ENCODE assay signal across 34 cellular contexts in the genomic region with DNA sequence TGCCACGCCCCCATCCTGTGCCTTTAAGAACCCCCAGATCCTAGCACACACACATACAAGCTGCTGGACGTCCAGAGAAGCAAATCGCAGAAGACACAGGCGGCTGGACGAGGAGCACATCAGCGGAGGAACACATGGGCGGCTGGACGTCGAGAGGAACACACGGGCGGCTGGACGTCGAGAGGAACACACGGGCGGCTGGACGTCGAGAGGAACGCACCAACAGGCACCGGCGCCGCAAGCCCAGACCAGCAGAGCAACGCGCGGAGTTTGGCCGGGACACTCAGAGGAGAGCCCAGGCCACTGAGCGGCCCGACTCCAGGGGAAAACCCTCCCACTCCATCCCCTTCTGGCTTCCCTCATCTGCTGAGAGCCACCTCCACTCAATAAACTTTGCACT. TPM values are rescaled to one million over a fixed set of nuclear protein-coding genes. Genes with fewer than 3 reads are reported as not detected.
"Had no signal": no experiment of that assay in that cellular context is flagged by ENCODE, and none has a peak within 500 bp of the region (broad histone marks: within the 10 kb centered on the region; RNA-seq: fewer than 3 reads in every experiment).

No MANE protein-coding gene starts in this region.

- FAIRE-seq: urothelium cell line had no signal

- H3K4me1 ChIP-seq: stomach, suprapubic skin, testis, thyroid gland, tibial artery, tibial nerve, transverse colon, upper lobe of left lung, upper lobe of right lung, uterus, vagina had no signal

- H3K36me3 ChIP-seq: stomach, suprapubic skin, thoracic aorta, thyroid gland, tibial artery, tibial nerve, transverse colon, upper lobe of left lung, upper lobe of right lung, uterus, vagina had no signal

- H3K27ac ChIP-seq: stomach, suprapubic skin, testis, thoracic aorta, thyroid gland, tibial artery, tibial nerve, transverse colon, upper lobe of left lung, upper lobe of right lung, uterus, vagina had no signal

- DNase-seq: stimulated activated CD4-positive, alpha-beta T cell treated with anti-CD3 and anti-CD28 coated beads, Interleukin-2, amount 100 ng/mL, for 48 hours; stimulated activated CD4-positive, alpha-beta T cell treated with anti-CD3 and anti-CD28 coated beads, Interleukin-4, amount 100 ng/mL, for 1 hour; stimulated activated CD4-positive, alpha-beta T cell treated with anti-CD3 and anti-CD28 coated beads, Interleukin-4, amount 100 ng/mL, for 24 hours; stimulated activated CD4-positive, alpha-beta T cell treated with anti-CD3 and anti-CD28 coated beads, Interleukin-4, amount 100 ng/mL, for 4 hours; stimulated activated CD8-positive, alpha-beta memory T cell treated with anti-CD3 and anti-CD28 coated beads, Interleukin-4, amount 100 ng/mL, for 48 hours; stimulated activated naive B cell treated with anti-CD40 and anti-IgM and Interleukin-4, amounts not matched to agents 10 μg/mL and 1 μg/mL and 100 μg/mL, for 72 hours; stimulated activated naive CD4-positive, alpha-beta T cell; stimulated activated naive CD4-positive, alpha-beta T cell treated with Interleukin-2 at 50 U/mL for 16 hours; stimulated activated naive CD8-positive, alpha-beta T cell treated with anti-CD3 and anti-CD28 coated beads, Interleukin-15, amount 100 ng/mL, for 72 hours; stimulated activated naive CD8-positive, alpha-beta T cell treated with anti-CD3 and anti-CD28 coated beads, Interleukin-15, Interleukin-2, amounts not matched to agents 100 U/mL and 50 U/mL, for 24 hours; stomach; substantia nigra; testis; thyroid gland; tibial artery; transverse colon; trophoblast cell; upper lobe of right lung; uterus had no signal

- H3K27me3 Mint-ChIP-seq: stimulated activated memory B cell treated with anti-CD40 and anti-IgM and Interleukin-4, amounts not matched to agents 10 μg/mL and 1 μg/mL and 100 μg/mL, for 72 hours; stimulated activated naive CD8-positive, alpha-beta T cell treated with anti-CD3 and anti-CD28 coated beads, Interleukin-15, amount 100 ng/mL, for 72 hours; stimulated activated naive CD8-positive, alpha-beta T cell treated with anti-CD3 and anti-CD28 coated beads, Interleukin-15, Interleukin-2, amounts not matched to agents 100 ng/mL and 50 ng/mL, for 24 hours; type B pancreatic cell had no signal

- H3K9me3 ChIP-seq: stomach, suprapubic skin, testis, thoracic aorta, thyroid gland, tibial artery, tibial nerve, transverse colon, upper lobe of left lung, upper lobe of right lung, uterus, vagina had no signal

- H3K4me3 Mint-ChIP-seq: stimulated activated effector memory CD8-positive, alpha-beta T cell treated with anti-CD3 and anti-CD28 coated beads, Interleukin-12 subunit alpha, Interleukin-12 subunit beta, amount 100 ng/mL, for 72 hours; stimulated activated memory B cell treated with anti-CD40 and anti-IgM and Interleukin-4, amounts not matched to agents 10 μg/mL and 1 μg/mL and 100 μg/mL, for 72 hours; stimulated activated naive B cell treated with anti-CD40 and anti-IgM and Interleukin-4, amounts not matched to agents 10 μg/mL and 1 μg/mL and 100 μg/mL, for 72 hours; stimulated activated naive CD8-positive, alpha-beta T cell treated with anti-CD3 and anti-CD28 coated beads, Interleukin-15, amount 100 ng/mL, for 72 hours; stimulated activated naive CD8-positive, alpha-beta T cell treated with anti-CD3 and anti-CD28 coated beads, Interleukin-15, Interleukin-2, amounts not matched to agents 100 ng/mL and 50 ng/mL, for 24 hours; type B pancreatic cell had no signal

- H3K27ac Mint-ChIP-seq: stimulated activated effector memory CD8-positive, alpha-beta T cell treated with anti-CD3 and anti-CD28 coated beads, Interleukin-12 subunit alpha, Interleukin-12 subunit beta, amount 100 ng/mL, for 72 hours; stimulated activated memory B cell treated with anti-CD40 and anti-IgM and Interleukin-4, amounts not matched to agents 10 μg/mL and 1 μg/mL and 100 μg/mL, for 72 hours; stimulated activated naive B cell treated with anti-CD40 and anti-IgM and Interleukin-4, amounts not matched to agents 10 μg/mL and 1 μg/mL and 100 μg/mL, for 72 hours; stimulated activated naive CD8-positive, alpha-beta T cell treated with anti-CD3 and anti-CD28 coated beads, Interleukin-15, amount 100 ng/mL, for 72 hours; stimulated activated naive CD8-positive, alpha-beta T cell treated with anti-CD3 and anti-CD28 coated beads, Interleukin-15, Interleukin-2, amounts not matched to agents 100 ng/mL and 50 ng/mL, for 24 hours; type B pancreatic cell had no signal

- H3K27me3 ChIP-seq: suprapubic skin, testis, thyroid gland, tibial artery, transverse colon, upper lobe of left lung, upper lobe of right lung, uterus, vagina had no signal

- H3K4me3 ChIP-seq: stomach, suprapubic skin, testis, thoracic aorta, thyroid gland, tibial artery, tibial nerve, transverse colon, upper lobe of left lung, upper lobe of right lung, uterus, vagina had no signal

- H3K36me3 Mint-ChIP-seq: stimulated activated effector memory CD8-positive, alpha-beta T cell treated with anti-CD3 and anti-CD28 coated beads, Interleukin-12 subunit alpha, Interleukin-12 subunit beta, amount 100 ng/mL, for 72 hours; stimulated activated memory B cell treated with anti-CD40 and anti-IgM and Interleukin-4, amounts not matched to agents 10 μg/mL and 1 μg/mL and 100 μg/mL, for 72 hours; stimulated activated naive B cell treated with anti-CD40 and anti-IgM and Interleukin-4, amounts not matched to agents 10 μg/mL and 1 μg/mL and 100 μg/mL, for 72 hours; type B pancreatic cell had no signal

- H3K4me1 Mint-ChIP-seq: stimulated activated effector memory CD8-positive, alpha-beta T cell treated with anti-CD3 and anti-CD28 coated beads, Interleukin-12 subunit alpha, Interleukin-12 subunit beta, amount 100 ng/mL, for 72 hours; stimulated activated memory B cell treated with anti-CD40 and anti-IgM and Interleukin-4, amounts not matched to agents 10 μg/mL and 1 μg/mL and 100 μg/mL, for 72 hours; stimulated activated naive B cell treated with anti-CD40 and anti-IgM and Interleukin-4, amounts not matched to agents 10 μg/mL and 1 μg/mL and 100 μg/mL, for 72 hours; stimulated activated naive CD8-positive, alpha-beta T cell treated with anti-CD3 and anti-CD28 coated beads, Interleukin-15, amount 100 ng/mL, for 72 hours had no signal

- H3K9me3 Mint-ChIP-seq: stimulated activated effector memory CD8-positive, alpha-beta T cell treated with anti-CD3 and anti-CD28 coated beads, Interleukin-12 subunit alpha, Interleukin-12 subunit beta, amount 100 ng/mL, for 72 hours; stimulated activated memory B cell treated with anti-CD40 and anti-IgM and Interleukin-4, amounts not matched to agents 10 μg/mL and 1 μg/mL and 100 μg/mL, for 72 hours; stimulated activated naive B cell treated with anti-CD40 and anti-IgM and Interleukin-4, amounts not matched to agents 10 μg/mL and 1 μg/mL and 100 μg/mL, for 72 hours; stimulated activated naive CD8-positive, alpha-beta T cell treated with anti-CD3 and anti-CD28 coated beads, Interleukin-15, amount 100 ng/mL, for 72 hours; stimulated activated naive CD8-positive, alpha-beta T cell treated with anti-CD3 and anti-CD28 coated beads, Interleukin-15, Interleukin-2, amounts not matched to agents 100 ng/mL and 50 ng/mL, for 24 hours; type B pancreatic cell had no signal

RNA-seq across cellular contexts. Expression of a gene that starts 17.2 kb away (rescaled TPM):
- total RNA-seq: stomach, subcutaneous adipose tissue, suprapubic skin, temporal lobe, thoracic aorta, thyroid gland, tibial nerve, transverse colon, upper lobe of left lung, upper lobe of right lung, ureter, urinary bladder, uterus, vagina had no signal
- polyA plus RNA-seq: stomach, thymus, urinary bladder had no signal
